23 cellular contexts compared by ENCODE assay signal in genomic region chr14:105689722-105690121, GRCh38.
"Had no signal": no experiment of that assay in that cellular context is flagged by ENCODE, and none has a peak within 500 bp of the region (broad histone marks: within the 10 kb centered on the region; RNA-seq: fewer than 3 reads in every experiment).

No MANE protein-coding gene starts in this region.

- DNase-seq: activated CD4-positive, alpha-beta memory T cell treated with anti-CD3 and anti-CD28 coated beads, Interleukin-2, amount 10 ng/mL, durations not matched to agents 7 days and 5 days; activated CD4-positive, alpha-beta T cell treated with anti-CD3 and anti-CD28 coated beads, Interleukin-2, amount 10 ng/mL, durations not matched to agents 24 days and 14 days; activated naive CD4-positive, alpha-beta T cell; activated T-cell treated with anti-CD3 and anti-CD28 coated beads, Interleukin-2, amount 50 U/mL, for 4 hours; amniotic stem cell; cerebellar nuclear complex; heart left ventricle; islet precursor cell; left cardiac atrium; natural killer cell; retina; sigmoid colon; stimulated activated CD4-positive, alpha-beta T cell treated with anti-CD3 and anti-CD28 coated beads, Interleukin-15, amount 100 ng/mL, for 24 hours; stimulated activated naive CD4-positive, alpha-beta T cell; T-helper 9 cell; upper lobe of left lung had no signal

- H3K36me3 ChIP-seq: gastroesophageal sphincter, heart left ventricle, sigmoid colon, upper lobe of left lung had no signal

- H3K27me3 Mint-ChIP-seq: activated CD4-positive, alpha-beta T cell treated with anti-CD3 and anti-CD28 coated beads, Interleukin-2, amount 10 ng/mL, durations not matched to agents 24 days and 14 days; progenitor cell of endocrine pancreas had no signal

- H3K27me3 ChIP-seq: gastroesophageal sphincter, sigmoid colon, upper lobe of left lung had no signal

- H3K27ac Mint-ChIP-seq: activated CD4-positive, alpha-beta memory T cell treated with anti-CD3 and anti-CD28 coated beads, Interleukin-2, amount 10 ng/mL, durations not matched to agents 7 days and 5 days; activated CD4-positive, alpha-beta T cell treated with anti-CD3 and anti-CD28 coated beads, Interleukin-2, amount 10 ng/mL, durations not matched to agents 24 days and 14 days; activated naive CD8-positive, alpha-beta T cell; activated T-helper 2 cell treated with anti-CD3 and anti-CD28 coated beads, Interferon-gamma antibody, Interleukin-2, Interleukin-4, amounts not matched to agents 10 μg/mL and 5 μg/mL and 100 μg/mL, durations not matched to agents 14 hours and 24 hours and 36 hours; natural killer cell; progenitor cell of endocrine pancreas had no signal

- H3K9me3 ChIP-seq: gastroesophageal sphincter, heart left ventricle, sigmoid colon, upper lobe of left lung had no signal

- H3K27ac ChIP-seq: coronary artery, epithelial cell of prostate, gastroesophageal sphincter, heart left ventricle, sigmoid colon, upper lobe of left lung had no signal

- H3K9me3 Mint-ChIP-seq: activated T-cell treated with anti-CD3 and anti-CD28 coated beads, Interleukin-2, amount 50 U/mL, for 4 hours; natural killer cell had no signal

- ATAC-seq: activated T-cell treated with anti-CD3 and anti-CD28 coated beads, Interleukin-2, amount 50 U/mL, for 4 hours; gastroesophageal sphincter; heart left ventricle; left cardiac atrium had no signal

- H3K4me2 ChIP-seq: smooth muscle cell had no signal

- H3K4me1 ChIP-seq: gastroesophageal sphincter, heart left ventricle, sigmoid colon, upper lobe of left lung had no signal

- H3K4me3 Mint-ChIP-seq: activated CD4-positive, alpha-beta memory T cell treated with anti-CD3 and anti-CD28 coated beads, Interleukin-2, amount 10 ng/mL, durations not matched to agents 7 days and 5 days; activated CD4-positive, alpha-beta T cell treated with anti-CD3 and anti-CD28 coated beads, Interleukin-2, amount 10 ng/mL, durations not matched to agents 24 days and 14 days; activated naive CD8-positive, alpha-beta T cell; activated T-cell treated with anti-CD3 and anti-CD28 coated beads, Interleukin-2, amount 50 U/mL, for 4 hours; natural killer cell had no signal

- H3K4me1 Mint-ChIP-seq: activated CD4-positive, alpha-beta T cell treated with anti-CD3 and anti-CD28 coated beads, Interleukin-2, amount 10 ng/mL, durations not matched to agents 24 days and 14 days had no signal

- H3K36me3 Mint-ChIP-seq: activated naive CD8-positive, alpha-beta T cell; natural killer cell had no signal

- H3K4me3 ChIP-seq: coronary artery, gastroesophageal sphincter, heart left ventricle, sigmoid colon, smooth muscle cell, upper lobe of left lung had no signal
